ENCODE assay signal across 18 cellular contexts in genomic region chr4:182715548-182715947, GRCh38.
DNase-seq lines count a peak whose midpoint lies in the region; ATAC-seq and TF ChIP-seq lines count a peak whose summit lies in the region.
"Had no signal": no experiment of that assay in that cellular context is flagged by ENCODE, and none has a peak within 500 bp of the region (broad histone marks: within the 10 kb centered on the region; RNA-seq: fewer than 3 reads in every experiment).

No MANE protein-coding gene starts in this region.

- H3K27me3 Mint-ChIP-seq in endodermal cell (ENCODE audit: insufficient read depth), result peaks cover 7% of the 10 kb centered on the region

- peaks cover 42% of the 10 kb centered on the region for H3K27me3 ChIP-seq in endodermal cell (ENCODE audit: control insufficient read depth, insufficient read depth, low read length, poor library complexity, severe bottlenecking)
- H3K27me3 ChIP-seq in iPS-20b (ENCODE audit: insufficient read depth, low read length), result no peaks in the 10 kb centered on the region
- no peaks in the 10 kb centered on the region for H3K27me3 ChIP-seq in gastroesophageal sphincter

- TF ChIP-seq CTCF in endodermal cell (conservative IDR thresholded peaks at IDR 0.05) (peak; percentile 34), gastroesophageal sphincter (IDR thresholded peaks at IDR 0.05) (no peak)

- no peak for TF ChIP-seq EP300 in gastroesophageal sphincter (IDR thresholded peaks at IDR 0.05)

- H3K36me3 ChIP-seq in endodermal cell (ENCODE audit: control insufficient read depth, insufficient read depth, low read length) (no peaks in the 10 kb centered on the region), iPS-20b (ENCODE audit: insufficient read depth, low read depth, low read length) (0 out of 2 replicates have a peak, but pooled peaks cover 6% of the 10 kb centered on the region), gastroesophageal sphincter (peaks cover 0 to 8% of the 10 kb centered on the region in 2 donors)

- peak overlapping the region; percentile 33 for H3K4me3 ChIP-seq in endodermal cell (ENCODE audit: low read length)
- H3K4me3 ChIP-seq in iPS-20b (ENCODE audit: low read length), result peak overlapping the region; percentile 14; the same call in 1 of the 2 replicates
- H3K4me3 ChIP-seq in gastroesophageal sphincter, result no peak overlapping the region
- H3K4me3 ChIP-seq: A549, GM23248 had no signal

- DNase-seq in endodermal cell (peak; percentile 51), Ammon's horn (ENCODE audit: low spot score) (no peak)
- DNase-seq: Caco-2; CD8-positive, alpha-beta T cell; DND-41; GF-D8; GM23248; HCEC 1CT; HFFc6; IMR-90; KBM-7 had no signal

- 79 to 80% methylated on average over 2 to 3 of the region's 3 CpGs for WGBS in endodermal cell (ENCODE audit: insufficient coverage in 1 of 2, insufficient read length in 1 of 2), 2 experiments
- WGBS in gastroesophageal sphincter (ENCODE audit: low coverage in 1 of 2), 2 donors, result 74 to 83% methylated on average over 2 to 3 of the region's 3 CpGs

- TF ChIP-seq POLR2A in gastroesophageal sphincter (IDR thresholded peaks at IDR 0.05), result no peak

- H3K36me3 Mint-ChIP-seq in endodermal cell (ENCODE audit: low read depth), result peaks cover 5% of the 10 kb centered on the region
- H3K36me3 Mint-ChIP-seq: CD14-positive monocyte; CD8-positive, alpha-beta T cell had no signal

- H3K4me3 Mint-ChIP-seq in endodermal cell, result peak overlapping the region; percentile 8
- H3K4me3 Mint-ChIP-seq: CD14-positive monocyte; CD8-positive, alpha-beta T cell; HFFc6 had no signal

- peak overlapping the region; percentile 54 for H3K27ac Mint-ChIP-seq in endodermal cell
- H3K27ac Mint-ChIP-seq: CD14-positive monocyte; CD8-positive, alpha-beta T cell; HFFc6 had no signal

- H3K4me1 ChIP-seq in endodermal cell (ENCODE audit: control insufficient read depth, insufficient read depth, low read length) (peaks cover 11% of the 10 kb centered on the region), iPS-20b (ENCODE audit: insufficient read depth, low read length) (peaks cover 18% of the 10 kb centered on the region; the same call in 1 of the 2 replicates), gastroesophageal sphincter (no peaks in the 10 kb centered on the region)
- H3K4me1 ChIP-seq: A549, Caco-2 had no signal

- H3K9ac ChIP-seq in endodermal cell (ENCODE audit: extremely low read depth, low read length, poor library complexity, severe bottlenecking) (no peak overlapping the region), iPS-20b (ENCODE audit: low read depth, low read length) (no peak overlapping the region)
- H3K9ac ChIP-seq: GM23248 had no signal

- peak; percentile 27 for ATAC-seq in HG03025 (IDR thresholded peaks at IDR 0.05; ENCODE audit: low FRiP score, unreplicated experiment)
- no peak for ATAC-seq in HG02759 (IDR thresholded peaks at IDR 0.05; ENCODE audit: unreplicated experiment)
- ATAC-seq in GM21576 (IDR thresholded peaks at IDR 0.05; ENCODE audit: unreplicated experiment), result no peak
- no peak for ATAC-seq in gastroesophageal sphincter
- ATAC-seq: A549; CD8-positive, alpha-beta T cell had no signal

- no peaks in the 10 kb centered on the region for H3K9me3 ChIP-seq in endodermal cell (ENCODE audit: control insufficient read depth, low read length)
- no peaks in the 10 kb centered on the region for H3K9me3 ChIP-seq in iPS-20b (ENCODE audit: insufficient read depth, low read depth, low read length)
- no peaks in the 10 kb centered on the region for H3K9me3 ChIP-seq in gastroesophageal sphincter
- H3K9me3 ChIP-seq: A549, Caco-2 had no signal

- H3K9me3 Mint-ChIP-seq in endodermal cell, result no peaks in the 10 kb centered on the region
- H3K9me3 Mint-ChIP-seq: CD8-positive, alpha-beta T cell; HFFc6 had no signal

- H3K27ac ChIP-seq in endodermal cell (ENCODE audit: low read depth, low read length) (no peak overlapping the region), iPS-20b (ENCODE audit: low read length) (no peak overlapping the region), gastroesophageal sphincter (no peak overlapping the region)
- H3K27ac ChIP-seq: A549, GM23248 had no signal

- peaks cover 57% of the 10 kb centered on the region for H3K4me1 Mint-ChIP-seq in endodermal cell
- H3K4me1 Mint-ChIP-seq: CD14-positive monocyte had no signal

Comparison
In these comparisons a context has a peak if more than half of its experiments do, and no peak if none do; other contexts are left out.
1. H3K4me3 ChIP-seq: peak in endodermal cell (single experiment) and iPS-20b (single experiment); none in gastroesophageal sphincter (0 of 2).